In the genomic region with DNA sequence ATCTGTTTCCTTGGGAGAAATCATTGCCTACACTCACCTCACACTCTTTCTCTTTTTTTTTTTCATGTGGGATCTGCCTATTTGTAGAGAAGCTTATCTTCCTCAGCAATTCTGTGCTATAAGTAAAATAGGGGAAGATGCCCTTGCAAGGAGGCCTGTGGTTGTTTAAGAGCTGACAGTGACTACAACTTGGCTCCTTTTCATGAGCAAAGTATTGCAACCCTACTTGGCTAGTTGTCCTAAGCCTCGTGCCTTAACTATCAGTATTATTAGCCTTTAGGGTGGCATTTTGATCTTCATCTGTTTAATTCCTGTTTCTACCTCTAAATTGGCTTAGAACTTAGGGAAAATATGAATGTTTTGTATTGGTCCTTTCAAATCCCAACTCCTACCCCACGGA, we compare ENCODE assay signal across 1 cellular context.
TF ChIP-seq lines count a peak whose summit lies in the region.

No MANE protein-coding gene starts in this region.

TF ChIP-seq in A549, 52 proteins besides CTCF, POLR2A, EP300 and RAD21:
- TF ChIP-seq BHLHE40 (IDR thresholded peaks at IDR 0.05; ENCODE audit: low read depth, low read length) (no peak), CHD2 (IDR thresholded peaks at IDR 0.05; ENCODE audit: low read length, partially characterized antibody) (no peak), HDAC2 (IDR thresholded peaks at IDR 0.05) (no peak), MAFK (IDR thresholded peaks at IDR 0.05; ENCODE audit: partially characterized antibody) (no peak), RFX5 (IDR thresholded peaks at IDR 0.05) (no peak), NPAS2 (CRISPR knock-in tag; IDR thresholded peaks at IDR 0.05; ENCODE audit: borderline replicate concordance) (no peak), HEYL (CRISPR knock-in tag; IDR thresholded peaks at IDR 0.05) (no peak), FOSL2 (IDR thresholded peaks at IDR 0.05) (no peak), FOSL2 (CRISPR knock-in tag; IDR thresholded peaks at IDR 0.05) (no peak), CBX2 (IDR thresholded peaks at IDR 0.05; ENCODE audit: borderline replicate concordance, low read depth) (no peak), MYC (IDR thresholded peaks at IDR 0.05; ENCODE audit: borderline replicate concordance, low read length) (no peak), NFE2L2 (conservative IDR thresholded peaks at IDR 0.05; ENCODE audit: low read length) (no peak)
- TF ChIP-seq, protein P1, sequence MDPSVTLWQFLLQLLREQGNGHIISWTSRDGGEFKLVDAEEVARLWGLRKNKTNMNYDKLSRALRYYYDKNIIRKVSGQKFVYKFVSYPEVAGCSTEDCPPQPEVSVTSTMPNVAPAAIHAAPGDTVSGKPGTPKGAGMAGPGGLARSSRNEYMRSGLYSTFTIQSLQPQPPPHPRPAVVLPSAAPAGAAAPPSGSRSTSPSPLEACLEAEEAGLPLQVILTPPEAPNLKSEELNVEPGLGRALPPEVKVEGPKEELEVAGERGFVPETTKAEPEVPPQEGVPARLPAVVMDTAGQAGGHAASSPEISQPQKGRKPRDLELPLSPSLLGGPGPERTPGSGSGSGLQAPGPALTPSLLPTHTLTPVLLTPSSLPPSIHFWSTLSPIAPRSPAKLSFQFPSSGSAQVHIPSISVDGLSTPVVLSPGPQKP (IDR thresholded peaks at IDR 0.05; ENCODE audit: low read depth, low read length) = no peak
- TF ChIP-seq, protein P2, sequence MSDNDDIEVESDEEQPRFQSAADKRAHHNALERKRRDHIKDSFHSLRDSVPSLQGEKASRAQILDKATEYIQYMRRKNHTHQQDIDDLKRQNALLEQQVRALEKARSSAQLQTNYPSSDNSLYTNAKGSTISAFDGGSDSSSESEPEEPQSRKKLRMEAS (IDR thresholded peaks at IDR 0.05) = no peak
- TF ChIP-seq, protein P3, sequence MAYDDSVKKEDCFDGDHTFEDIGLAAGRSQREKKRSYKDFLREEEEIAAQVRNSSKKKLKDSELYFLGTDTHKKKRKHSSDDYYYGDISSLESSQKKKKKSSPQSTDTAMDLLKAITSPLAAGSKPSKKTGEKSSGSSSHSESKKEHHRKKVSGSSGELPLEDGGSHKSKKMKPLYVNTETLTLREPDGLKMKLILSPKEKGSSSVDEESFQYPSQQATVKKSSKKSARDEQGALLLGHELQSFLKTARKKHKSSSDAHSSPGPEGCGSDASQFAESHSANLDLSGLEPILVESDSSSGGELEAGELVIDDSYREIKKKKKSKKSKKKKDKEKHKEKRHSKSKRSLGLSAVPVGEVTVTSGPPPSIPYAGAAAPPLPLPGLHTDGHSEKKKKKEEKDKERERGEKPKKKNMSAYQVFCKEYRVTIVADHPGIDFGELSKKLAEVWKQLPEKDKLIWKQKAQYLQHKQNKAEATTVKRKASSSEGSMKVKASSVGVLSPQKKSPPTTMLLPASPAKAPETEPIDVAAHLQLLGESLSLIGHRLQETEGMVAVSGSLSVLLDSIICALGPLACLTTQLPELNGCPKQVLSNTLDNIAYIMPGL (CRISPR knock-in tag; IDR thresholded peaks at IDR 0.05; ENCODE audit: borderline replicate concordance) = no peak
TF ChIP-seq in A549: peak in this region for 0.
